Comparison of ENCODE assay signal across 9 cellular contexts in the genomic region with DNA sequence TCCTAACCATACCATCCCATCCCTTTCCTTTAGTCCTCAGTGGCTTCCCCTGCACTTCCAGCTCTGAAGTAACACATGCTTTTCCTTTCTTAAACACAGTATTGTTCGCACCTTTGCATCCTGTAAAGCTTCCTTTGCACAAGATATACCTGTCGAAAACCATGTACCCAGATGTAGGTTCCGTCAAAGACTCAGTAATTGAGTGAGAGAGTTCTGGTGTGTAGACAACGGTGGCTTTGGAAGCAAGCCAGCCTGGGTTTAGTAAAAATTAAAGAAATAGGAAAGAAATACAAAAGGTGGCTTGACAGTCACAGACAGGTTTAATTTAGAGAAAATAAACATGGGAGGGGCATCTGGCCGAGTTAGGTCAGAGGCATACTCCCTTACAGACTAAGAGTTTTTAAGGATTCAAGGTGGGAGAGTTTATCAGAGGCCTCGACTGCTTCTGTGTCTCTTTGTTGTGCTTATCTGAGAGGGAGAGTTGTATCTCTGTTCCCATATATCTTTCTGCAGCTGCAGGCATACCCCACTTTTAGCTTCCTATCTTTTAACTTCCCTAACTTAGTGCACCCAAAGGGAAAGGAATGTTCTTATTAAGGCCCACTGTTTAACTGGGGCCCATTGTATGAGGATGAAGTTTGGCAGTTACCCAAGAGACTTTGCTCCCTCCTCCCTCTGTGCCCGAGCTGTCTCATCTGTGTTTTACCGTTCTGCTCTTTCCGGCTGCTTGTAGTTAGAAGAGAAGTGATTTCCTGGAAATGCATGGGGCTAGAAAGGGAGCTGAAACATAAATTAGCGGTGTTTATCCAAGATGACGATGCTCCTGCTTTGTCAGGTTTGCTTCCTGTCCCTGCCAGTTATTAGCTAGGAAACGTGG. TPM values are rescaled to one million over a fixed set of nuclear protein-coding genes. Genes with fewer than 3 reads are reported as not detected.
DNase-seq lines count a peak whose midpoint lies in the region; ATAC-seq and TF ChIP-seq lines count a peak whose summit lies in the region.
"Not testable (repeated sequence)": the region's sequence is repeated elsewhere in the genome, so short reads cannot be mapped to it uniquely, and the experiment has no call there.
"Had no signal": no experiment of that assay in that cellular context is flagged by ENCODE, and none has a peak within 500 bp of the region (broad histone marks: within the 10 kb centered on the region; RNA-seq: fewer than 3 reads in every experiment).

No MANE protein-coding gene starts in this region.

- not testable (repeated sequence) for H3K27me3 ChIP-seq in CD4-positive, CD25-positive, alpha-beta regulatory T cell (ENCODE audit: control insufficient read depth, insufficient read depth, low read length)

- not testable (repeated sequence) for H3K9me3 Mint-ChIP-seq in CD4-positive, CD25-positive, alpha-beta regulatory T cell; T-cell; activated CD8-positive, alpha-beta T cell treated with anti-CD3 and anti-CD28 coated beads, Interleukin-2, amount 10 ng/mL, durations not matched to agents 7 days and 5 days (ENCODE audit: insufficient read depth); activated naive CD4-positive, alpha-beta T cell treated with anti-CD3 and anti-CD28 coated beads, Interleukin-2, amount 50 U/mL, for 72 hours; effector memory CD8-positive, alpha-beta T cell; stimulated activated effector memory CD8-positive, alpha-beta T cell treated with anti-CD3 and anti-CD28 coated beads, Interleukin-12 subunit alpha, Interleukin-12 subunit beta, amount 100 ng/mL, for 72 hours

- POLR2A ChIA-PET in T-cell (lab: Charles Lee); activated CD8-positive, alpha-beta T cell treated with anti-CD3 and anti-CD28 coated beads, Interleukin-2, amount 10 ng/mL, durations not matched to agents 7 days and 5 days (lab: Charles Lee): not testable (repeated sequence)

- not testable (repeated sequence) for H3K36me3 ChIP-seq in CD4-positive, CD25-positive, alpha-beta regulatory T cell (ENCODE audit: control insufficient read depth, insufficient read depth, low read length); mucosa of descending colon (ENCODE audit: low read depth)

- H3K27ac ChIP-seq in CD4-positive, CD25-positive, alpha-beta regulatory T cell (ENCODE audit: insufficient read depth, low read length, poor library complexity, severe bottlenecking) = not testable (repeated sequence)

- not testable (repeated sequence) for H3K4me3 Mint-ChIP-seq in CD4-positive, CD25-positive, alpha-beta regulatory T cell; T-cell; activated CD8-positive, alpha-beta T cell treated with anti-CD3 and anti-CD28 coated beads, Interleukin-2, amount 10 ng/mL, durations not matched to agents 7 days and 5 days; effector memory CD8-positive, alpha-beta T cell; stimulated activated effector memory CD8-positive, alpha-beta T cell treated with anti-CD3 and anti-CD28 coated beads, Interleukin-12 subunit alpha, Interleukin-12 subunit beta, amount 100 ng/mL, for 72 hours

- not testable (repeated sequence) for H3K27ac Mint-ChIP-seq in CD4-positive, CD25-positive, alpha-beta regulatory T cell; T-cell; activated CD8-positive, alpha-beta T cell treated with anti-CD3 and anti-CD28 coated beads, Interleukin-2, amount 10 ng/mL, durations not matched to agents 7 days and 5 days; activated naive CD4-positive, alpha-beta T cell treated with anti-CD3 and anti-CD28 coated beads, Interleukin-2, amount 50 U/mL, for 72 hours; effector memory CD8-positive, alpha-beta T cell; stimulated activated effector memory CD8-positive, alpha-beta T cell treated with anti-CD3 and anti-CD28 coated beads, Interleukin-12 subunit alpha, Interleukin-12 subunit beta, amount 100 ng/mL, for 72 hours

- H3K4me1 Mint-ChIP-seq in CD4-positive, CD25-positive, alpha-beta regulatory T cell; T-cell; activated CD8-positive, alpha-beta T cell treated with anti-CD3 and anti-CD28 coated beads, Interleukin-2, amount 10 ng/mL, durations not matched to agents 7 days and 5 days (ENCODE audit: low read depth); effector memory CD8-positive, alpha-beta T cell (ENCODE audit: low read depth in 2 of 2); stimulated activated effector memory CD8-positive, alpha-beta T cell treated with anti-CD3 and anti-CD28 coated beads, Interleukin-12 subunit alpha, Interleukin-12 subunit beta, amount 100 ng/mL, for 72 hours: not testable (repeated sequence)

- H3K9me3 ChIP-seq in CD4-positive, CD25-positive, alpha-beta regulatory T cell (ENCODE audit: control insufficient read depth in 2 of 2, low read length in 2 of 2); mucosa of descending colon: not testable (repeated sequence)

- peak; percentile 70 to 74 for ATAC-seq in CD4-positive, CD25-positive, alpha-beta regulatory T cell (ENCODE audit: low read depth in 2 of 2)
- ATAC-seq in GM18907 (IDR thresholded peaks at IDR 0.05; ENCODE audit: unreplicated experiment) (peak; percentile 44), T-cell (replicated peaks in 1 of 4) (peak; percentile 79 to 84 (median 81)), mucosa of descending colon (peak; percentile 60)
- peak; percentile 78 for ATAC-seq in activated CD8-positive, alpha-beta T cell treated with anti-CD3 and anti-CD28 coated beads, Interleukin-2, amount 10 ng/mL, durations not matched to agents 7 days and 5 days
- ATAC-seq in activated naive CD4-positive, alpha-beta T cell treated with anti-CD3 and anti-CD28 coated beads, Interleukin-2, amount 50 U/mL, for 72 hours = peak; percentile 73 to 76
- peak; percentile 78 for ATAC-seq in effector memory CD8-positive, alpha-beta T cell (replicated peaks)
- ATAC-seq in stimulated activated effector memory CD8-positive, alpha-beta T cell treated with anti-CD3 and anti-CD28 coated beads, Interleukin-12 subunit alpha, Interleukin-12 subunit beta, amount 100 ng/mL, for 72 hours = peak; percentile 74

- CTCF ChIA-PET in T-cell (lab: Charles Lee); activated CD8-positive, alpha-beta T cell treated with anti-CD3 and anti-CD28 coated beads, Interleukin-2, amount 10 ng/mL, durations not matched to agents 7 days and 5 days (lab: Charles Lee): not testable (repeated sequence)

- not testable (repeated sequence) for H3K4me1 ChIP-seq in CD4-positive, CD25-positive, alpha-beta regulatory T cell (ENCODE audit: control insufficient read depth, insufficient read depth, low read length, poor library complexity, severe bottlenecking); mucosa of descending colon (ENCODE audit: low read depth)

- not testable (repeated sequence) for DNase-seq in CD4-positive, CD25-positive, alpha-beta regulatory T cell; T-cell; activated CD8-positive, alpha-beta T cell treated with anti-CD3 and anti-CD28 coated beads, Interleukin-2, amount 10 ng/mL, durations not matched to agents 7 days and 5 days; activated naive CD4-positive, alpha-beta T cell treated with anti-CD3 and anti-CD28 coated beads, Interleukin-2, amount 50 U/mL, for 72 hours (ENCODE audit: low spot score in 2 of 2); effector memory CD8-positive, alpha-beta T cell; mucosa of descending colon; stimulated activated effector memory CD8-positive, alpha-beta T cell treated with anti-CD3 and anti-CD28 coated beads, Interleukin-12 subunit alpha, Interleukin-12 subunit beta, amount 100 ng/mL, for 72 hours (ENCODE audit: low spot score in 2 of 2)

- H3K27me3 Mint-ChIP-seq in CD4-positive, CD25-positive, alpha-beta regulatory T cell; T-cell; activated CD8-positive, alpha-beta T cell treated with anti-CD3 and anti-CD28 coated beads, Interleukin-2, amount 10 ng/mL, durations not matched to agents 7 days and 5 days (ENCODE audit: low read depth); effector memory CD8-positive, alpha-beta T cell: not testable (repeated sequence)

- intact Hi-C loops in mucosa of descending colon (cut with DNase I, micrococcal nuclease) = not testable (repeated sequence)

- TF ChIP-seq CTCF in mucosa of descending colon (IDR thresholded peaks at IDR 0.05) = not testable (repeated sequence)

- not testable (repeated sequence) for H3K4me3 ChIP-seq in CD4-positive, CD25-positive, alpha-beta regulatory T cell (ENCODE audit: low read depth, low read length); mucosa of descending colon

- not testable (repeated sequence) for H3K36me3 Mint-ChIP-seq in CD4-positive, CD25-positive, alpha-beta regulatory T cell; T-cell; activated CD8-positive, alpha-beta T cell treated with anti-CD3 and anti-CD28 coated beads, Interleukin-2, amount 10 ng/mL, durations not matched to agents 7 days and 5 days (ENCODE audit: low read depth); activated naive CD4-positive, alpha-beta T cell treated with anti-CD3 and anti-CD28 coated beads, Interleukin-2, amount 50 U/mL, for 72 hours; effector memory CD8-positive, alpha-beta T cell (ENCODE audit: insufficient read depth); stimulated activated effector memory CD8-positive, alpha-beta T cell treated with anti-CD3 and anti-CD28 coated beads, Interleukin-12 subunit alpha, Interleukin-12 subunit beta, amount 100 ng/mL, for 72 hours

RNA-seq across cellular contexts. Expression of gene TCAF2, which starts 14.8 kb away (rescaled TPM):
- total RNA-seq in CD4-positive, CD25-positive, alpha-beta regulatory T cell = 41.3 TPM
- 10 to 100 TPM; 12.7 to 13.9 (median 12.9) TPM for polyA plus RNA-seq in CD4-positive, CD25-positive, alpha-beta regulatory T cell
- 10 to 100 TPM; 23.4 to 36.4 (median 31.8) TPM for total RNA-seq in T-cell
- total RNA-seq in activated CD8-positive, alpha-beta T cell treated with anti-CD3 and anti-CD28 coated beads, Interleukin-2, amount 10 ng/mL, durations not matched to agents 7 days and 5 days = 10 to 100 TPM; 14.1 to 15.2 TPM
- total RNA-seq in activated naive CD4-positive, alpha-beta T cell treated with anti-CD3 and anti-CD28 coated beads, Interleukin-2, amount 50 U/mL, for 72 hours = 10 to 100 TPM in 1 of 2 donors, 1 to 10 TPM in 1; 9.8 to 73.2 TPM
- total RNA-seq in mucosa of descending colon = 1 to 10 TPM; 1.3 to 4.1 (median 1.6) TPM
- total RNA-seq: G401 had no signal
